In the genomic region with DNA sequence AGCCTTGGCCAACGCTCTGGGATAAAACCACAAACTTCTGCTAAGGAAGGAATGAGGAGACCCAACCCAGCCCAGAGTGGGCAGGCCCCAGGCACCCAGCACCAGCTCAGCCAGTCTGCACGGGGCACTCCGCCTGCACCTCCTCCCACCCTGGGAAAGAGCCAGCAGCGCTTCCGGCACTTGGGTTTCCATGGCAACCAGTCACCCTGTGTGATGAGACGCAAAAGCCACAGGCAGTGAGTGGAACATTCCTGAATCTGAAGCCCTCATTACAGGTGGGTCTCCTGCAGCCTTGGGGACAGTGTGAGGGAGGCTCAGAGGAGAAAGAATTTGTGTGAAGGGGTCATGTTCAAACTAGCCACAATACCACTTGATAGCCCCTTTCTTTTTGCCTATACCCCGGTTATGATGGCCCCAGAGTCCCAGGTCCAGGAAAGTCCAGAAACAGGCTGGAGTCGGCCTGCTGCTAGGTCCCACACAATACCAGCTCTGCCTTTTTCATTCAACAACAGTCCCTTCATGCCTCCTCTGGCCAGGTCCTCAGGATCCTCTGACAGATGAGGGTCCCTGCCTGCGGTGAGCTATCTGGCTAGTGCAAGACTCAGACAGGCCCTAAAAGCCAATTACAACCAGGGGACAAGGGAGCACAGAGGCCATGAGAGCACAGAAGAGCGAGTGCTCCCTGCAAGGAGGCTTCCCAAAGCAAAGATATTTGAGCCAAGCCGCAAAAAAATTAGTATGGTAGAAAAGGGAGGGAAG, we compare ENCODE assay signal across 8 cellular contexts.
DNase-seq lines count a peak whose midpoint lies in the region; ATAC-seq lines count a peak whose summit lies in the region.

No MANE protein-coding gene starts in this region.

- peak; percentile 96 for DNase-seq in KBM-7
- DNase-seq in SK-N-DZ (ENCODE audit: low spot score), result peak; percentile 83
- peak; percentile 74 for DNase-seq in activated gamma-delta T cell treated with anti-CD3 and anti-CD28 coated beads, Interleukin-2, amount 50 U/mL, for 16 hours (ENCODE audit: low read depth)
- peak; percentile 87 for DNase-seq in Right ventricle myocardium superior
- DNase-seq in posterior vena cava (ENCODE audit: low spot score), result peak; percentile 94
- peak; percentile 89 for DNase-seq in ureter (ENCODE audit: low spot score)
- DNase-seq in 8988T, result no peak

- in situ Hi-C loops in KBM-7 (cut with MboI; ENCODE audit: low pct_unique_long_range_greater_than_20kb, low sequenced_read_pairs), result no loop called here

- ATAC-seq in GM18502 (IDR thresholded peaks at IDR 0.05; ENCODE audit: poor library complexity, unreplicated experiment), result peak; percentile 53
- ATAC-seq in Right ventricle myocardium superior (ENCODE audit: poor library complexity), result peak; percentile 36

- intact Hi-C loops in Right ventricle myocardium superior (cut with DNase I) (no loop called here), posterior vena cava (cut with DNase I) (no loop called here)
